In genomic region chr4:126907389-126907788, GRCh38 we compare ENCODE assay signal across 33 cellular contexts.
"Had no signal": no experiment of that assay in that cellular context is flagged by ENCODE, and none has a peak within 500 bp of the region (broad histone marks: within the 10 kb centered on the region; RNA-seq: fewer than 3 reads in every experiment).

No MANE protein-coding gene starts in this region.

- H3K9me3 ChIP-seq: adrenal gland, ascending aorta, body of pancreas, breast epithelium had no signal

- ATAC-seq: activated naive CD4-positive, alpha-beta T cell treated with anti-CD3 and anti-CD28 coated beads, Interleukin-2, amount 50 U/mL, for 72 hours; activated naive CD8-positive, alpha-beta T cell treated with anti-CD3 and anti-CD28 coated beads, Interleukin-2, amount 50 U/mL, for 24 hours; activated T-cell treated with anti-CD3 and anti-CD28 coated beads, Interleukin-2, amount 50 U/mL, for 4 hours; activated T-cell treated with anti-CD3 and anti-CD28 coated beads, Interleukin-2, amount 50 U/mL, for 72 hours; activated T-helper 17 cell treated with anti-CD3 and anti-CD28 coated beads, Interleukin-2, amount 50 U/mL, for 72 hours; body of pancreas had no signal

- H3K4me1 ChIP-seq: adrenal gland, body of pancreas, breast epithelium had no signal

- FAIRE-seq: astrocyte, bronchial epithelial cell had no signal

- DNase-seq: activated effector memory CD4-positive, alpha-beta T cell treated with anti-CD3 and anti-CD28 coated beads, Interleukin-2, amount 50 U/mL, for 16 hours; activated effector memory CD4-positive, alpha-beta T cell treated with Interleukin-2 at 50 U/mL for 16 hours; activated gamma-delta T cell; activated gamma-delta T cell treated with Interleukin-2 at 50 U/mL for 16 hours; activated naive CD4-positive, alpha-beta T cell; activated naive CD4-positive, alpha-beta T cell treated with anti-CD3 and anti-CD28 coated beads for 36 hours; activated naive CD4-positive, alpha-beta T cell treated with anti-CD3 and anti-CD28 coated beads, Interleukin-2, amount 10 ng/mL, durations not matched to agents 7 days and 5 days; activated naive CD4-positive, alpha-beta T cell treated with anti-CD3 and anti-CD28 coated beads, Interleukin-2, amount 50 U/mL, for 16 hours; activated naive CD4-positive, alpha-beta T cell treated with Interleukin-2 at 50 U/mL for 16 hours; activated naive CD8-positive, alpha-beta T cell treated with anti-CD3 and anti-CD28 coated beads for 36 hours; activated naive CD8-positive, alpha-beta T cell treated with anti-CD3 and anti-CD28 coated beads, Interleukin-2, amount 10 ng/mL, durations not matched to agents 7 days and 5 days; activated naive CD8-positive, alpha-beta T cell treated with anti-CD3 and anti-CD28 coated beads, Interleukin-2, amount 50 U/mL, for 24 hours; activated T-cell treated with anti-CD3 and anti-CD28 coated beads, Interleukin-2, amount 50 U/mL, for 24 hours; activated T-cell treated with anti-CD3 and anti-CD28 coated beads, Interleukin-2, amount 50 U/mL, for 4 hours; activated T-cell treated with anti-CD3 and anti-CD28 coated beads, Interleukin-2, amount 50 U/mL, for 48 hours; activated T-cell treated with anti-CD3 and anti-CD28 coated beads, Interleukin-2, amount 50 U/mL, for 72 hours; adrenal gland; amniotic stem cell; amygdala; anterior cingulate cortex; aorta; body of pancreas; brain microvascular endothelial cell; caudate nucleus; central memory CD4-positive, alpha-beta T cell; cerebellar nuclear complex had no signal

- H3K27me3 ChIP-seq: adrenal gland, ascending aorta, body of pancreas, brain microvascular endothelial cell, breast epithelium, cardiac muscle cell had no signal

- H3K4me3 ChIP-seq: adrenal gland, ascending aorta, body of pancreas, breast epithelium, cardiac muscle cell had no signal

- H3K36me3 ChIP-seq: adrenal gland, ascending aorta, brain microvascular endothelial cell, breast epithelium, cardiac muscle cell had no signal

- H3K27ac ChIP-seq: adrenal gland, ascending aorta, body of pancreas, brain microvascular endothelial cell, breast epithelium, cardiac muscle cell had no signal
